21 cellular contexts compared by ENCODE assay signal in genomic region chr20:16601019-16601418, GRCh38. TPM values are rescaled to one million over a fixed set of nuclear protein-coding genes. Genes with fewer than 3 reads are reported as not detected.
DNase-seq lines count a peak whose midpoint lies in the region; ATAC-seq and TF ChIP-seq lines count a peak whose summit lies in the region.
"Had no signal": no experiment of that assay in that cellular context is flagged by ENCODE, and none has a peak within 500 bp of the region (broad histone marks: within the 10 kb centered on the region; RNA-seq: fewer than 3 reads in every experiment).

No MANE protein-coding gene starts in this region.

- peaks cover 9% of the 10 kb centered on the region for H3K4me1 Mint-ChIP-seq in nephron
- H3K4me1 Mint-ChIP-seq: B cell, H9 had no signal

- H3K4me2 ChIP-seq in BLaER1 treated with 17β-estradiol and CSF1 and Interleukin-3, amounts not matched to agents 10 nM and 100 nM: peak overlapping the region in 7 of 11 experiments; percentile 1 to 61 (median 38); a peak in 13 of 22 replicates

- peaks cover 0 to 13% (median 7%) of the 10 kb centered on the region in 10 experiments; a peak in 10 of 20 replicates for H3K4me1 ChIP-seq in BLaER1 treated with 17β-estradiol and CSF1 and Interleukin-3, amounts not matched to agents 10 nM and 100 nM
- H3K4me1 ChIP-seq: SJCRH30 had no signal

- no peaks in the 10 kb centered on the region for H3K36me3 ChIP-seq in BLaER1 treated with 17β-estradiol and CSF1 and Interleukin-3, amounts not matched to agents 10 nM and 100 nM
- H3K36me3 ChIP-seq: MG63, SJCRH30 had no signal

- TF ChIP-seq CTCF in nephron (IDR thresholded peaks at IDR 0.05; ENCODE audit: unreplicated experiment in 3 of 3): no peak

- H3K27ac Mint-ChIP-seq in nephron: peak overlapping the region in 2 of 3 experiments; percentile 34 to 36
- H3K27ac Mint-ChIP-seq: B cell; CD4-positive, alpha-beta memory T cell; H9 had no signal

- no peak overlapping the region for H3K27ac ChIP-seq in BLaER1 treated with 17β-estradiol and CSF1 and Interleukin-3, amounts not matched to agents 10 nM and 100 nM
- H3K27ac ChIP-seq: SJCRH30 had no signal

- peak; percentile 20 for DNase-seq in Ammon's horn (ENCODE audit: low spot score)
- peak; percentile 8 for DNase-seq in cerebellum (ENCODE audit: low spot score)
- no peak for DNase-seq in NCI-H2227 (lab: John Stamatoyannopoulos, UW; ENCODE audit: unreplicated experiment)
- DNase-seq: ACHN; CD4-positive, alpha-beta memory T cell; DMS79 treated with DMSO at 0.1 percent for 48 hours; H9; IMR-90; Karpas-422; MG63; NCI-H1105; NCI-H187 treated with DMSO at 0.1 percent for 48 hours; NCI-H2227 treated with DMSO at 0.1 percent for 48 hours; NCI-H526 treated with DMSO at 0.1 percent for 48 hours; RPMI8226; SJCRH30 had no signal

- H3K27me3 ChIP-seq in BLaER1 treated with 17β-estradiol and CSF1 and Interleukin-3, amounts not matched to agents 10 nM and 100 nM: no peaks in the 10 kb centered on the region
- H3K27me3 ChIP-seq: MG63, SJCRH30 had no signal

- no peak overlapping the region for H3K4me3 Mint-ChIP-seq in nephron
- H3K4me3 Mint-ChIP-seq: B cell; CD4-positive, alpha-beta memory T cell; H9 had no signal

- no peak overlapping the region for H3K9ac ChIP-seq in BLaER1 treated with 17β-estradiol and CSF1 and Interleukin-3, amounts not matched to agents 10 nM and 100 nM

- H3K9me3 ChIP-seq in BLaER1 treated with 17β-estradiol and CSF1 and Interleukin-3, amounts not matched to agents 10 nM and 100 nM (replicated peaks in 1 of 11): no peaks in the 10 kb centered on the region
- H3K9me3 ChIP-seq: MG63, SJCRH30 had no signal

- H3K27me3 Mint-ChIP-seq in nephron (ENCODE audit: low read depth): peaks cover 4% of the 10 kb centered on the region

- no peaks in the 10 kb centered on the region for H4K20me1 ChIP-seq in BLaER1 treated with 17β-estradiol and CSF1 and Interleukin-3, amounts not matched to agents 10 nM and 100 nM

- H3K9me3 Mint-ChIP-seq in nephron: no peaks in the 10 kb centered on the region
- H3K9me3 Mint-ChIP-seq: H9 had no signal

- H3K4me3 ChIP-seq in BLaER1 treated with 17β-estradiol and CSF1 and Interleukin-3, amounts not matched to agents 10 nM and 100 nM: no peak overlapping the region
- H3K4me3 ChIP-seq: MG63, SJCRH30 had no signal

- no peaks in the 10 kb centered on the region for H3K36me3 Mint-ChIP-seq in nephron (ENCODE audit: low read depth)
- H3K36me3 Mint-ChIP-seq: CD4-positive, alpha-beta memory T cell had no signal

- ATAC-seq in HG02763 (IDR thresholded peaks at IDR 0.05; ENCODE audit: unreplicated experiment) (no peak), GM21825 (IDR thresholded peaks at IDR 0.05; ENCODE audit: unreplicated experiment) (no peak)

RNA-seq across cellular contexts. Expression of gene KIF16B, which starts 27.8 kb away (rescaled TPM):
- total RNA-seq in cerebellum: 12.5 TPM
